Comparison of ENCODE assay signal across 10 cellular contexts in the genomic region with DNA sequence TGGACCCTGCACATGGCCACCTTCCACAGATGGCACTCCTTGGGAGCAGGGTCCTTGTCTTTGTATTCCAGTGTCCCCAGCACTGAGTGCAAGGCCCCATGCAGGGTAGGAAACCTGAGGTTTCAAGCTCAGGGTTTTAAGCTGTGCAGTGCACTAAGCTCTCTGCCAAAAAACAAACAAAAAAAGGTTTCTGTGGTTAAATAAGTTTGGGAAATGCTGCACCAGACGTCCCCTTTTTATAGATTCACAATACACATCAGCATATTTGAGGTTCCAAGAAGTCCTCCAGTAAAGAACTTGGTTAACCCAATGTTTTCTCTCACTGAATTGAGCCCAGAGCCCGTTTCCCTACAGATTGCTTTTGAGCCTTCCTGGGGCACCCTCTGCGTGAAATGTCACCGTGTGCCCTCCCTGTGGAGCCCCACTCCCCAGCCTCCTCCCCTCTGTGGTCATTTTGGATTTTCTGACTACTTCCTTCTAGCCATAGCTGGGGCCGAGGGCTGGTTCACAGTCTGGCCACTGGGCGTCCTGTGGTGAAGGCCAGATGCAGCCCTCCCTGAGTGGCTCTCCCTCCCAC. TPM values are rescaled to one million over a fixed set of nuclear protein-coding genes. Genes with fewer than 3 reads are reported as not detected.
DNase-seq lines count a peak whose midpoint lies in the region; ATAC-seq, FAIRE-seq and TF ChIP-seq lines count a peak whose summit lies in the region.
"Had no signal": no experiment of that assay in that cellular context is flagged by ENCODE, and none has a peak within 500 bp of the region (broad histone marks: within the 10 kb centered on the region; RNA-seq: fewer than 3 reads in every experiment).

No MANE protein-coding gene starts in this region.

- no peaks in the 10 kb centered on the region for H3K9me3 Mint-ChIP-seq in activated naive CD4-positive, alpha-beta T cell treated with anti-CD3 and anti-CD28 coated beads, Interleukin-2, amount 50 U/mL, for 24 hours
- H3K9me3 Mint-ChIP-seq in Caco-2 (ENCODE audit: unreplicated experiment): no peaks in the 10 kb centered on the region

- in situ Hi-C loops in HepG2 (cut with HindIII; ENCODE audit: extremely low pct_ligation_motif_present, low pct_unique_long_range_greater_than_20kb): no loop called here

- intact Hi-C loops in HepG2 (cut with micrococcal nuclease; ENCODE audit: unreplicated experiment) (no loop called here), uterus (cut with DNase I; ENCODE audit: low total_unique reads) (no loop called here), Caco-2 (cut with micrococcal nuclease; ENCODE audit: unreplicated experiment) (no loop called here)

- ATAC-seq in HepG2: peak; percentile 44
- ATAC-seq in GM19467 (IDR thresholded peaks at IDR 0.05; ENCODE audit: unreplicated experiment): no peak
- ATAC-seq in GM21526 (IDR thresholded peaks at IDR 0.05; ENCODE audit: low FRiP score, unreplicated experiment): no peak

- no peaks in the 10 kb centered on the region for H3K27me3 ChIP-seq in HepG2 (ENCODE audit: control insufficient read depth in 1 of 2, insufficient read depth in 2 of 2, low read length in 2 of 2)
- H3K27me3 ChIP-seq in uterus: no peaks in the 10 kb centered on the region
- H3K27me3 ChIP-seq in Caco-2 (replicated peaks; ENCODE audit: control insufficient read depth, insufficient read depth, low read length): no peaks in the 10 kb centered on the region

- peak overlapping the region; percentile 77 for H3K27ac Mint-ChIP-seq in activated naive CD4-positive, alpha-beta T cell treated with anti-CD3 and anti-CD28 coated beads, Interleukin-2, amount 50 U/mL, for 24 hours
- no peak overlapping the region for H3K27ac Mint-ChIP-seq in Caco-2 (ENCODE audit: unreplicated experiment)

- H2AFZ ChIP-seq in HepG2 (ENCODE audit: low read length): no peak overlapping the region

- no peak for FAIRE-seq in HepG2 (lab: Jason Lieb, UNC)

- no peak overlapping the region for H3K4me3 Mint-ChIP-seq in activated naive CD4-positive, alpha-beta T cell treated with anti-CD3 and anti-CD28 coated beads, Interleukin-2, amount 50 U/mL, for 24 hours
- no peak overlapping the region for H3K4me3 Mint-ChIP-seq in Caco-2 (ENCODE audit: unreplicated experiment)

- BruUV-seq in HepG2 (replicated peaks; lab: Mats Ljungman, UMichigan) (no TSS peak), Caco-2 (replicated peaks; lab: Mats Ljungman, UMichigan) (no TSS peak)

- CTCF ChIA-PET in HepG2 (lab: Yijun Ruan, JAX; ENCODE audit: low intra/inter-chr PET ratio, low total read pairs): no interaction called here
- CTCF ChIA-PET in Caco-2 (lab: Charles Lee): interaction anchor here (2.6 kb wide), 1 partner anchor 20 kb away, joined by 7 read pairs; no protein-coding TSS in a partner anchor

- H3K9ac ChIP-seq in HepG2 (ENCODE audit: insufficient read depth, low read depth, low read length): no peak overlapping the region

- no peak overlapping the region for H3K4me2 ChIP-seq in HepG2 (ENCODE audit: low read depth, low read length)

- no peak for TF ChIP-seq CTCF in HepG2 (CRISPR knock-in tag; IDR thresholded peaks at IDR 0.05)
- TF ChIP-seq CTCF in uterus (IDR thresholded peaks at IDR 0.05): no peak
- TF ChIP-seq CTCF in Caco-2 (IDR thresholded peaks at IDR 0.05; ENCODE audit: insufficient read depth in 1 of 2, low read depth in 1 of 2, low read length in 1 of 2, severe bottlenecking in 1 of 2, unreplicated experiment in 1 of 2): peak in 1 of 2 experiments; percentile 13

- H3K27ac ChIP-seq in angular gyrus (ENCODE audit: low read depth, low read length) (peak overlapping the region; percentile 63), HepG2 (ENCODE audit: extremely low read length, insufficient read depth, low read length) (no peak overlapping the region), uterus (peak overlapping the region; percentile 27)

- POLR2A ChIA-PET in HepG2 (lab: Yijun Ruan, JAX): interaction anchor here (1.8 kb wide), 1 partner anchor 17 kb away, joined by 9 read pairs; a partner anchor contains a TSS
- POLR2A ChIA-PET in Caco-2 (lab: Charles Lee): no interaction called here

- H3K9me3 ChIP-seq in HepG2 (ENCODE audit: low read length): no peaks in the 10 kb centered on the region
- H3K9me3 ChIP-seq in uterus: no peaks in the 10 kb centered on the region
- no peaks in the 10 kb centered on the region for H3K9me3 ChIP-seq in Caco-2

- H3K79me2 ChIP-seq in HepG2 (ENCODE audit: insufficient read depth, low read length): no peaks in the 10 kb centered on the region

- TF ChIP-seq EP300 in HepG2 (IDR thresholded peaks at IDR 0.05; ENCODE audit: low read depth in 2 of 2, low read length in 2 of 2) (no peak), HepG2 (CRISPR knock-in tag; IDR thresholded peaks at IDR 0.05; ENCODE audit: borderline replicate concordance) (no peak)

- H3K36me3 Mint-ChIP-seq in activated naive CD4-positive, alpha-beta T cell treated with anti-CD3 and anti-CD28 coated beads, Interleukin-2, amount 50 U/mL, for 24 hours: peaks cover 5% of the 10 kb centered on the region
- H3K36me3 Mint-ChIP-seq in Caco-2 (ENCODE audit: insufficient read depth, unreplicated experiment): peaks cover 19% of the 10 kb centered on the region

- H3K4me3 ChIP-seq in HepG2 (replicated peaks in 1 of 3; ENCODE audit: insufficient read depth in 1 of 3, low read depth in 2 of 3, low read length in 3 of 3): no peak overlapping the region
- no peak overlapping the region for H3K4me3 ChIP-seq in uterus
- no peak overlapping the region for H3K4me3 ChIP-seq in Caco-2 (ENCODE audit: low read depth, low read length)

- 84% methylated on average over 6 of the region's 6 CpGs for WGBS in HepG2 (ENCODE audit: low lambda C conversion rate)

- peaks cover 14% of the 10 kb centered on the region for H3K4me1 Mint-ChIP-seq in activated naive CD4-positive, alpha-beta T cell treated with anti-CD3 and anti-CD28 coated beads, Interleukin-2, amount 50 U/mL, for 24 hours
- H3K4me1 Mint-ChIP-seq in Caco-2 (ENCODE audit: low read depth, unreplicated experiment): no peaks in the 10 kb centered on the region

- DNase-seq in activated naive CD4-positive, alpha-beta T cell treated with Interleukin-2 at 50 U/mL for 16 hours: no peak
- no peak for DNase-seq in HepG2 (ENCODE audit: low spot score)
- no peak for DNase-seq in uterus
- no peak for DNase-seq in Caco-2
- DNase-seq: erythroblast, Kasumi-1 had no signal

- TF ChIP-seq POLR2A in HepG2 (IDR thresholded peaks at IDR 0.05; ENCODE audit: insufficient read depth in 1 of 2, low read depth in 2 of 2, low read length in 2 of 2) (no peak), uterus (IDR thresholded peaks at IDR 0.05) (no peak)

- TF ChIP-seq RAD21 in HepG2 (CRISPR knock-in tag; IDR thresholded peaks at IDR 0.05): no peak

- no peaks in the 10 kb centered on the region for H4K20me1 ChIP-seq in HepG2 (ENCODE audit: insufficient read depth, low read length)

- H3K4me1 ChIP-seq in HepG2 (ENCODE audit: insufficient read depth, low read length) (peaks cover 18% of the 10 kb centered on the region), uterus (peaks cover 0 to 5% of the 10 kb centered on the region in 2 donors), Caco-2 (no peaks in the 10 kb centered on the region)

- H3K36me3 ChIP-seq in HepG2 (replicated peaks in 1 of 2; ENCODE audit: control insufficient read depth in 1 of 2, insufficient read depth in 2 of 2, low read length in 2 of 2) (peaks cover 16 to 34% of the 10 kb centered on the region in 2 experiments; a peak in 4 of 5 replicates), uterus (no peaks in the 10 kb centered on the region), Caco-2 (ENCODE audit: control insufficient read depth, insufficient read depth, low read length) (peaks cover 2% of the 10 kb centered on the region; the same call in 1 of the 2 replicates)

- no peaks in the 10 kb centered on the region for H3K27me3 Mint-ChIP-seq in activated naive CD4-positive, alpha-beta T cell treated with anti-CD3 and anti-CD28 coated beads, Interleukin-2, amount 50 U/mL, for 24 hours
- no peaks in the 10 kb centered on the region for H3K27me3 Mint-ChIP-seq in Caco-2 (ENCODE audit: insufficient read depth, unreplicated experiment)

RNA-seq across cellular contexts. Expression of a gene that starts 17.1 kb away (rescaled TPM):
- total RNA-seq in HepG2 (2016; rRNA removed; fragmentation: Illumina TruSeq; extraction: Trizol) (46.5 and 57.5 TPM in 2 replicates), uterus (100 to 1,000 TPM in 1 of 4 donors, 10 to 100 TPM in 3; 24.7 to 102 (median 45.8) TPM), Caco-2 (2022) (67.6 and 78.6 TPM in 2 replicates)
- 7.7 and 8.6 TPM in 2 replicates for total RNA-seq in HepG2 (2016; cell fraction: cytosol; rRNA removed; fragmentation: Illumina TruSeq; extraction: Trizol; ENCODE audit: low read depth)
- total RNA-seq in HepG2 (2016; cell fraction: insoluble cytoplasmic fraction; rRNA removed; fragmentation: Illumina TruSeq; extraction: Trizol): 44.4 and 53.9 TPM in 2 replicates
- 23.5 and 25.7 TPM in 2 replicates for total RNA-seq in HepG2 (2016; cell fraction: membrane; rRNA removed; fragmentation: Illumina TruSeq; extraction: Trizol)
- 61.2 and 73.5 TPM in 2 replicates for total RNA-seq in HepG2 (2016; cell fraction: nucleus; rRNA removed; fragmentation: Illumina TruSeq; extraction: Trizol)
- polyA plus RNA-seq in HepG2 (2011; rRNA removed): 90.3 and 97.1 TPM in 2 replicates
- polyA plus RNA-seq in HepG2 (2011; cell fraction: cytosol; rRNA removed): 44.7 and 66.5 TPM in 2 replicates
- 267 and 277 TPM in 2 replicates for polyA plus RNA-seq in HepG2 (2011; cell fraction: nucleus; rRNA removed)
- 44.3 and 49.8 TPM in 2 replicates for polyA plus RNA-seq in HepG2 (2012)
- 8.6 and 10.7 TPM in 2 replicates for polyA plus RNA-seq in HepG2 (2016; cell fraction: cytosol; fragmentation: Illumina TruSeq; extraction: Trizol; ENCODE audit: low read depth)
- polyA plus RNA-seq in HepG2 (2016; cell fraction: insoluble cytoplasmic fraction; fragmentation: Illumina TruSeq; extraction: Trizol; ENCODE audit: low read depth): 46.9 and 52.3 TPM in 2 replicates
- polyA plus RNA-seq in HepG2 (2016; cell fraction: membrane; fragmentation: Illumina TruSeq; extraction: Trizol; ENCODE audit: low read depth): 20.4 and 27.3 TPM in 2 replicates
- polyA plus RNA-seq in HepG2 (2016; cell fraction: nucleus; fragmentation: Illumina TruSeq; extraction: Trizol; ENCODE audit: insufficient read depth, low read depth): 113 TPM in 2 replicates
- polyA minus RNA-seq in HepG2 (2011; rRNA and poly(A)+ RNA removed; ENCODE audit: low replicate concordance): 120 and 133 TPM in 2 replicates
- polyA minus RNA-seq in HepG2 (2011; cell fraction: cytosol; rRNA and poly(A)+ RNA removed): 27.7 and 33.0 TPM in 2 replicates
- 76.1 and 82.6 TPM in 2 replicates for polyA minus RNA-seq in HepG2 (2011; cell fraction: nucleus; rRNA and poly(A)+ RNA removed)

RNA-seq across cellular contexts. Expression of a gene that starts 17.2 kb away (rescaled TPM):
- total RNA-seq in HepG2 (2016; rRNA removed; fragmentation: Illumina TruSeq; extraction: Trizol) (not detected in 2 replicates), uterus (10 to 100 TPM in 1 of 4 donors, 1 to 10 TPM in 3; 1.3 to 43.6 (median 3.6) TPM), Caco-2 (2022) (not detected in 2 replicates)
- not detected in 2 replicates for total RNA-seq in HepG2 (2016; cell fraction: cytosol; rRNA removed; fragmentation: Illumina TruSeq; extraction: Trizol; ENCODE audit: low read depth)
- total RNA-seq in HepG2 (2016; cell fraction: insoluble cytoplasmic fraction; rRNA removed; fragmentation: Illumina TruSeq; extraction: Trizol): not detected in 2 replicates
- not detected in 2 replicates for total RNA-seq in HepG2 (2016; cell fraction: membrane; rRNA removed; fragmentation: Illumina TruSeq; extraction: Trizol)
- total RNA-seq in HepG2 (2016; cell fraction: nucleus; rRNA removed; fragmentation: Illumina TruSeq; extraction: Trizol): not detected in 2 replicates
- not detected in 2 replicates for polyA plus RNA-seq in HepG2 (2011; rRNA removed)
- polyA plus RNA-seq in HepG2 (2011; cell fraction: cytosol; rRNA removed): not detected in 2 replicates
- not detected in 2 replicates for polyA plus RNA-seq in HepG2 (2011; cell fraction: nucleus; rRNA removed)
- 0.13 and 0.25 TPM in 2 replicates for polyA plus RNA-seq in HepG2 (2012)
- not detected in 2 replicates for polyA plus RNA-seq in HepG2 (2016; cell fraction: cytosol; fragmentation: Illumina TruSeq; extraction: Trizol; ENCODE audit: low read depth)
- not detected in 2 replicates for polyA plus RNA-seq in HepG2 (2016; cell fraction: insoluble cytoplasmic fraction; fragmentation: Illumina TruSeq; extraction: Trizol; ENCODE audit: low read depth)
- polyA plus RNA-seq in HepG2 (2016; cell fraction: membrane; fragmentation: Illumina TruSeq; extraction: Trizol; ENCODE audit: low read depth): not detected in 2 replicates
- polyA plus RNA-seq in HepG2 (2016; cell fraction: nucleus; fragmentation: Illumina TruSeq; extraction: Trizol; ENCODE audit: insufficient read depth, low read depth): not detected in 2 replicates
- polyA minus RNA-seq in HepG2 (2011; rRNA and poly(A)+ RNA removed; ENCODE audit: low replicate concordance): 0.33 TPM in 1 of 2 replicates, not detected in the other
- polyA minus RNA-seq in HepG2 (2011; cell fraction: cytosol; rRNA and poly(A)+ RNA removed): not detected in 2 replicates
- not detected in 2 replicates for polyA minus RNA-seq in HepG2 (2011; cell fraction: nucleus; rRNA and poly(A)+ RNA removed)

RNA-seq across cellular contexts. Expression of a gene that starts 28.1 kb away (rescaled TPM):
- 28.1 and 42.4 TPM in 2 replicates for total RNA-seq in HepG2 (2016; rRNA removed; fragmentation: Illumina TruSeq; extraction: Trizol)
- 7.6 TPM in 2 replicates for total RNA-seq in HepG2 (2016; cell fraction: cytosol; rRNA removed; fragmentation: Illumina TruSeq; extraction: Trizol; ENCODE audit: low read depth)
- 29.9 and 40.7 TPM in 2 replicates for total RNA-seq in HepG2 (2016; cell fraction: insoluble cytoplasmic fraction; rRNA removed; fragmentation: Illumina TruSeq; extraction: Trizol)
- 23.1 and 23.3 TPM in 2 replicates for total RNA-seq in HepG2 (2016; cell fraction: membrane; rRNA removed; fragmentation: Illumina TruSeq; extraction: Trizol)
- 16.1 and 19.9 TPM in 2 replicates for total RNA-seq in HepG2 (2016; cell fraction: nucleus; rRNA removed; fragmentation: Illumina TruSeq; extraction: Trizol)
- 11.0 and 11.3 TPM in 2 replicates for polyA plus RNA-seq in HepG2 (2011; rRNA removed)
- polyA plus RNA-seq in HepG2 (2011; cell fraction: cytosol; rRNA removed): 6.2 and 9.3 TPM in 2 replicates
- 5.6 and 8.1 TPM in 2 replicates for polyA plus RNA-seq in HepG2 (2011; cell fraction: nucleus; rRNA removed)
- polyA plus RNA-seq in HepG2 (2012): 13.0 and 15.4 TPM in 2 replicates
- polyA plus RNA-seq in HepG2 (2016; cell fraction: cytosol; fragmentation: Illumina TruSeq; extraction: Trizol; ENCODE audit: low read depth): 5.0 and 7.5 TPM in 2 replicates
- polyA plus RNA-seq in HepG2 (2016; cell fraction: insoluble cytoplasmic fraction; fragmentation: Illumina TruSeq; extraction: Trizol; ENCODE audit: low read depth): 23.5 and 26.8 TPM in 2 replicates
- 11.6 and 11.8 TPM in 2 replicates for polyA plus RNA-seq in HepG2 (2016; cell fraction: membrane; fragmentation: Illumina TruSeq; extraction: Trizol; ENCODE audit: low read depth)
- polyA plus RNA-seq in HepG2 (2016; cell fraction: nucleus; fragmentation: Illumina TruSeq; extraction: Trizol; ENCODE audit: insufficient read depth, low read depth): 9.6 and 13.2 TPM in 2 replicates
- 16.9 and 18.8 TPM in 2 replicates for polyA minus RNA-seq in HepG2 (2011; rRNA and poly(A)+ RNA removed; ENCODE audit: low replicate concordance)
- polyA minus RNA-seq in HepG2 (2011; cell fraction: cytosol; rRNA and poly(A)+ RNA removed): 8.3 and 10.7 TPM in 2 replicates
- polyA minus RNA-seq in HepG2 (2011; cell fraction: nucleus; rRNA and poly(A)+ RNA removed): 10.7 and 13.6 TPM in 2 replicates
- total RNA-seq in uterus: 10 to 100 TPM; 20.3 to 70.2 (median 46.7) TPM
- total RNA-seq in Caco-2 (2022): 35.1 and 38.7 TPM in 2 replicates
